8 cellular contexts compared by ENCODE assay signal in genomic region chr17:64736804-64737492, GRCh38.
DNase-seq lines count a peak whose midpoint lies in the region; ATAC-seq and TF ChIP-seq lines count a peak whose summit lies in the region.

No MANE protein-coding gene starts in this region.

- peaks cover 23% of the 10 kb centered on the region for H3K4me1 Mint-ChIP-seq in activated T-cell treated with anti-CD3 and anti-CD28 coated beads, Interleukin-2, amount 50 U/mL, for 72 hours (ENCODE audit: low read depth)
- no peaks in the 10 kb centered on the region for H3K4me1 Mint-ChIP-seq in glutamatergic neuron (ENCODE audit: low read depth, unreplicated experiment)

- H3K27ac Mint-ChIP-seq in activated T-cell treated with anti-CD3 and anti-CD28 coated beads, Interleukin-2, amount 50 U/mL, for 72 hours = no peak overlapping the region
- no peak overlapping the region for H3K27ac Mint-ChIP-seq in glutamatergic neuron (ENCODE audit: unreplicated experiment)

- H3K9me3 Mint-ChIP-seq in activated T-cell treated with anti-CD3 and anti-CD28 coated beads, Interleukin-2, amount 50 U/mL, for 72 hours = no peaks in the 10 kb centered on the region
- peaks cover 1% of the 10 kb centered on the region for H3K9me3 Mint-ChIP-seq in glutamatergic neuron (ENCODE audit: unreplicated experiment)

- DNase-seq in NCI-H1436 (lab: John Stamatoyannopoulos, UW) (peak; percentile 9), NCI-H1436 treated with DMSO at 0.1 percent for 48 hours (lab: John Stamatoyannopoulos, UW) (no peak), NOMO-1 treated with DMSO at 0.1 percent for 48 hours (lab: John Stamatoyannopoulos, UW; ENCODE audit: unreplicated experiment) (peak; percentile 40), foreskin melanocyte (peak; percentile 26), AG08395 (ENCODE audit: low spot score) (no peak), glutamatergic neuron (no peak)
- peak; percentile 35 to 40 for DNase-seq in activated T-cell treated with anti-CD3 and anti-CD28 coated beads, Interleukin-2, amount 50 U/mL, for 72 hours
- peak; percentile 37 for DNase-seq in stimulated activated CD4-positive, alpha-beta T cell treated with anti-CD3 and anti-CD28 coated beads, Interleukin-4, amount 100 ng/mL, for 1 hour

- ATAC-seq in activated T-cell treated with anti-CD3 and anti-CD28 coated beads, Interleukin-2, amount 50 U/mL, for 72 hours (replicated peaks in 1 of 2) = peak; percentile 53 to 65

- H3K27me3 Mint-ChIP-seq in activated T-cell treated with anti-CD3 and anti-CD28 coated beads, Interleukin-2, amount 50 U/mL, for 72 hours (ENCODE audit: low read depth) = no peaks in the 10 kb centered on the region
- peaks cover 2% of the 10 kb centered on the region for H3K27me3 Mint-ChIP-seq in glutamatergic neuron (ENCODE audit: unreplicated experiment)

- no peaks in the 10 kb centered on the region for H3K36me3 Mint-ChIP-seq in activated T-cell treated with anti-CD3 and anti-CD28 coated beads, Interleukin-2, amount 50 U/mL, for 72 hours (ENCODE audit: insufficient read depth in 2 of 2)
- no peaks in the 10 kb centered on the region for H3K36me3 Mint-ChIP-seq in glutamatergic neuron (ENCODE audit: unreplicated experiment)

- no peak for TF ChIP-seq CTCF in glutamatergic neuron (IDR thresholded peaks at IDR 0.05; ENCODE audit: partially characterized antibody, unreplicated experiment)

- no peak overlapping the region for H3K4me3 Mint-ChIP-seq in activated T-cell treated with anti-CD3 and anti-CD28 coated beads, Interleukin-2, amount 50 U/mL, for 72 hours
- H3K4me3 Mint-ChIP-seq in glutamatergic neuron (ENCODE audit: unreplicated experiment) = no peak overlapping the region

Comparison
In these comparisons a context has a peak if more than half of its experiments do, and no peak if none do; other contexts are left out.
1. DNase-seq: peak in NCI-H1436 (single experiment), NOMO-1 treated with DMSO at 0.1 percent for 48 hours (single experiment), activated T-cell treated with anti-CD3 and anti-CD28 coated beads, Interleukin-2, amount 50 U/mL, for 72 hours (2 of 2), foreskin melanocyte (single experiment) and stimulated activated CD4-positive, alpha-beta T cell treated with anti-CD3 and anti-CD28 coated beads, Interleukin-4, amount 100 ng/mL, for 1 hour (single experiment); none in NCI-H1436 treated with DMSO at 0.1 percent for 48 hours (single experiment), AG08395 (single experiment) and glutamatergic neuron (single experiment).